Comparison of ENCODE assay signal across 26 cellular contexts in genomic region chr5:176491901-176492300, GRCh38. TPM values are rescaled to one million over a fixed set of nuclear protein-coding genes. Genes with fewer than 3 reads are reported as not detected.
DNase-seq lines count a peak whose midpoint lies in the region; ATAC-seq, FAIRE-seq and TF ChIP-seq lines count a peak whose summit lies in the region.
"Had no signal": no experiment of that assay in that cellular context is flagged by ENCODE, and none has a peak within 500 bp of the region (broad histone marks: within the 10 kb centered on the region; RNA-seq: fewer than 3 reads in every experiment).

No MANE protein-coding gene starts in this region.

- no peak for FAIRE-seq in A549 (lab: Jason Lieb, UNC)
- FAIRE-seq: GM18507 had no signal

- H2AFZ ChIP-seq in Loucy (ENCODE audit: low read length) = no peak overlapping the region
- H2AFZ ChIP-seq: GM23248 had no signal

- no peaks in the 10 kb centered on the region for H3F3A ChIP-seq in Loucy (ENCODE audit: low read depth)

- H3K27me3 ChIP-seq in Loucy (ENCODE audit: insufficient read depth, low read length, poor library complexity, severe bottlenecking) (no peaks in the 10 kb centered on the region), esophagus squamous epithelium (no peaks in the 10 kb centered on the region), sigmoid colon (no peaks in the 10 kb centered on the region), upper lobe of right lung (no peaks in the 10 kb centered on the region)

- H3K36me3 ChIP-seq in Loucy (ENCODE audit: insufficient read depth, low read length) = peaks cover 67% of the 10 kb centered on the region; the same call in 1 of the 2 replicates
- H3K36me3 ChIP-seq in esophagus squamous epithelium = peaks cover 0 to 100% (median 20%) of the 10 kb centered on the region in 3 donors
- peaks cover 44 to 91% (median 52%) of the 10 kb centered on the region in 4 donors for H3K36me3 ChIP-seq in sigmoid colon
- H3K36me3 ChIP-seq in upper lobe of right lung = peaks cover 86% of the 10 kb centered on the region

- H3K36me3 Mint-ChIP-seq in T-helper 17 cell (ENCODE audit: low read depth) = peaks cover 12% of the 10 kb centered on the region

- 92% methylated on average over 8 of the region's 8 CpGs for WGBS in A549 (ENCODE audit: missing lambda C conversion rate)
- WGBS in esophagus squamous epithelium, 2 donors = 35 to 46% methylated on average over 8 of the region's 8 CpGs
- WGBS in sigmoid colon, 2 donors = 88 to 92% methylated on average over 8 of the region's 8 CpGs

- no peak overlapping the region for H3K4me3 Mint-ChIP-seq in T-helper 17 cell

- no peaks in the 10 kb centered on the region for H3K9me3 ChIP-seq in A549
- no peaks in the 10 kb centered on the region for H3K9me3 ChIP-seq in Loucy (ENCODE audit: insufficient read depth, low read depth, low read length)
- H3K9me3 ChIP-seq in T-helper 17 cell (ENCODE audit: control insufficient read depth, low read length, poor library complexity, severe bottlenecking) = no peaks in the 10 kb centered on the region
- no peaks in the 10 kb centered on the region for H3K9me3 ChIP-seq in esophagus squamous epithelium
- no peaks in the 10 kb centered on the region for H3K9me3 ChIP-seq in sigmoid colon
- H3K9me3 ChIP-seq in upper lobe of right lung = no peaks in the 10 kb centered on the region

- no peak for ATAC-seq in A549
- no peak for ATAC-seq in T-helper 17 cell
- ATAC-seq in HG02571 (IDR thresholded peaks at IDR 0.05; ENCODE audit: unreplicated experiment) = no peak
- ATAC-seq in upper lobe of right lung = no peak

- no peak overlapping the region for H3K9ac ChIP-seq in Loucy (ENCODE audit: low read depth, low read length, poor library complexity, severe bottlenecking)
- H3K9ac ChIP-seq: GM23248 had no signal

- CTCF ChIA-PET in A549 (lab: Yijun Ruan, JAX) = interaction anchor here (1.0 to 1.2 kb wide), 2 partner anchors 44 to 51 kb away, joined by 3 to 4 read pairs; no protein-coding TSS in a partner anchor

- H3K27ac ChIP-seq in A549 (peak overlapping the region in 1 of 2 experiments; percentile 34; a peak in 3 of 6 replicates), esophagus squamous epithelium (peak overlapping the region in 3 of 4 donors; percentile 25 to 55 (median 54)), sigmoid colon (peak overlapping the region in 1 of 4 donors; percentile 16), upper lobe of right lung (no peak overlapping the region)
- H3K27ac ChIP-seq: GM23248, SK-N-MC had no signal

- H3K4me1 ChIP-seq in A549 (peaks cover 42% of the 10 kb centered on the region), Loucy (ENCODE audit: insufficient read depth, low read length, poor library complexity, severe bottlenecking) (peaks cover 10% of the 10 kb centered on the region), esophagus squamous epithelium (peaks cover 0 to 35% (median 0%) of the 10 kb centered on the region in 3 donors), sigmoid colon (peaks cover 0 to 18% (median 10%) of the 10 kb centered on the region in 4 donors), upper lobe of right lung (peaks cover 6% of the 10 kb centered on the region)

- intact Hi-C loops in esophagus squamous epithelium (cut with DNase I) (no loop called here), sigmoid colon (cut with DNase I) (no loop called here), upper lobe of right lung (cut with DNase I) (no loop called here)

- no peak for TF ChIP-seq RAD21 in A549 (conservative IDR thresholded peaks at IDR 0.05 in 1 of 2, IDR thresholded peaks at IDR 0.05 in 1 of 2)

- no peaks in the 10 kb centered on the region for H3K79me2 ChIP-seq in Loucy (ENCODE audit: insufficient read depth, low read length)

- peaks cover 7% of the 10 kb centered on the region for H4K20me1 ChIP-seq in Loucy (ENCODE audit: insufficient read depth, low read length, poor library complexity, severe bottlenecking)

- H3K4me3 ChIP-seq in A549 = no peak overlapping the region
- H3K4me3 ChIP-seq in Loucy (ENCODE audit: low read length, poor library complexity, severe bottlenecking) = no peak overlapping the region
- no peak overlapping the region for H3K4me3 ChIP-seq in esophagus squamous epithelium
- no peak overlapping the region for H3K4me3 ChIP-seq in sigmoid colon
- no peak overlapping the region for H3K4me3 ChIP-seq in upper lobe of right lung
- H3K4me3 ChIP-seq: GM23248, SK-N-MC had no signal

- H3K27ac Mint-ChIP-seq in T-helper 17 cell = peak overlapping the region; percentile 39

- TF ChIP-seq EP300 in A549 (IDR thresholded peaks at IDR 0.05) = no peak
- no peak for TF ChIP-seq EP300 in sigmoid colon (IDR thresholded peaks at IDR 0.05)

- peak overlapping the region; percentile 17; the same call in 2 of the 3 replicates for H3K4me2 ChIP-seq in A549
- H3K4me2 ChIP-seq in Loucy (ENCODE audit: low read depth, low read length, poor library complexity, severe bottlenecking) = peak overlapping the region; percentile 51

- H3K27me3 Mint-ChIP-seq in T-helper 17 cell = no peaks in the 10 kb centered on the region
- H3K27me3 Mint-ChIP-seq: CD4-positive, CD25-positive, alpha-beta regulatory T cell had no signal

- H3K9me2 ChIP-seq in Loucy (replicated peaks; ENCODE audit: low read depth, low read length) = no peaks in the 10 kb centered on the region

- DNase-seq in A549 (ENCODE audit: low read depth in 1 of 2, low spot score in 1 of 2) = no peak
- DNase-seq in T-helper 17 cell = no peak
- no peak for DNase-seq in esophagus squamous epithelium (lab: John Stamatoyannopoulos, UW)
- no peak for DNase-seq in sigmoid colon
- DNase-seq in upper lobe of right lung = no peak
- no peak for DNase-seq in activated naive CD4-positive, alpha-beta T cell treated with anti-CD3 and anti-CD28 coated beads, Interleukin-2, amount 50 U/mL, for 16 hours
- DNase-seq: 8988T; CD4-positive, CD25-positive, alpha-beta regulatory T cell; DMS153; H7; NCI-H1105; NCI-H146; NCI-H1930; NCI-H2107; NCI-H446; NCI-H526; NCI-H82; NK-92 treated with Interleukin-12 subunit alpha and Interleukin-12 subunit beta, amount 100 ng/mL, for 24 hours; SIG-M5; SW 1271 had no signal

- TF ChIP-seq CTCF in A549 (IDR thresholded peaks at IDR 0.05) (no peak), Loucy (conservative IDR thresholded peaks at IDR 0.05; ENCODE audit: low read length) (no peak), esophagus squamous epithelium (IDR thresholded peaks at IDR 0.05) (no peak), sigmoid colon (IDR thresholded peaks at IDR 0.05) (no peak), upper lobe of right lung (IDR thresholded peaks at IDR 0.05) (no peak)

- POLR2A ChIA-PET in A549 (lab: Yijun Ruan, JAX) = no interaction called here

- TF ChIP-seq POLR2A in A549 (IDR thresholded peaks at IDR 0.05; ENCODE audit: low read length) (no peak), esophagus squamous epithelium (IDR thresholded peaks at IDR 0.05) (no peak), sigmoid colon (IDR thresholded peaks at IDR 0.05) (no peak)

- peaks cover 19% of the 10 kb centered on the region for H3K4me1 Mint-ChIP-seq in T-helper 17 cell

TF ChIP-seq in A549, 52 proteins besides CTCF, POLR2A, EP300 and RAD21 (continues in another document):
- TF ChIP-seq BHLHE40 (IDR thresholded peaks at IDR 0.05; ENCODE audit: low read depth, low read length) (no peak), PHF8 (IDR thresholded peaks at IDR 0.05; ENCODE audit: borderline replicate concordance, low read depth) (no peak), HMGXB4 (CRISPR knock-in tag; IDR thresholded peaks at IDR 0.05; ENCODE audit: borderline replicate concordance) (no peak)

RNA-seq across cellular contexts. Expression of gene FAF2, which starts 43.7 kb away (rescaled TPM):
- polyA plus RNA-seq in A549 (2011; rRNA removed) = 90.3 and 90.6 TPM in 2 replicates
- polyA plus RNA-seq in A549 (2012; cell fraction: cytosol; rRNA removed) = 19.1 and 24.3 TPM in 2 replicates
- 19.7 and 28.6 TPM in 2 replicates for polyA plus RNA-seq in A549 (2012; cell fraction: nucleus; rRNA removed)
- 42.4 to 43.6 TPM (median 42.5 TPM) in 3 replicates for polyA plus RNA-seq in A549 (2017; fragmentation: RNase III; extraction: RNeasy Plus Mini Kit Qiagen cat#74134 plus additional on column Dnase treatment)
- polyA minus RNA-seq in A549 (2011; rRNA and poly(A)+ RNA removed) = 69.9 and 76.2 TPM in 2 replicates
- total RNA-seq in T-helper 17 cell = 10 to 100 TPM; 23.1 to 24.2 TPM
- 10 to 100 TPM; 18.5 to 27.0 (median 24.7) TPM for total RNA-seq in esophagus squamous epithelium
- total RNA-seq in sigmoid colon = 10 to 100 TPM; 18.5 to 24.6 (median 19.1) TPM
- polyA plus RNA-seq in sigmoid colon = 10 to 100 TPM in 1 of 3 donors, 1 to 10 TPM in 2; 4.2 to 19.8 (median 4.4) TPM
- total RNA-seq in upper lobe of right lung = 35.1 TPM

RNA-seq across cellular contexts. Expression of gene RNF44, which starts 45.3 kb away (rescaled TPM):
- polyA plus RNA-seq in A549 (2011; rRNA removed) = 9.2 and 9.9 TPM in 2 replicates
- 26.5 and 39.3 TPM in 2 replicates for polyA plus RNA-seq in A549 (2012; cell fraction: cytosol; rRNA removed)
- polyA plus RNA-seq in A549 (2012; cell fraction: nucleus; rRNA removed) = 125 and 153 TPM in 2 replicates
- polyA plus RNA-seq in A549 (2017; fragmentation: RNase III; extraction: RNeasy Plus Mini Kit Qiagen cat#74134 plus additional on column Dnase treatment) = 30.4 to 35.8 TPM (median 32.7 TPM) in 3 replicates
- 6.4 and 10.0 TPM in 2 replicates for polyA minus RNA-seq in A549 (2011; rRNA and poly(A)+ RNA removed)
- 100 to 1,000 TPM; 228 to 288 TPM for total RNA-seq in T-helper 17 cell
- total RNA-seq in esophagus squamous epithelium = 10 to 100 TPM in 3 of 4 donors, 1 to 10 TPM in 1; 8.8 to 23.1 (median 15.5) TPM
- 10 to 100 TPM in 2 of 4 donors, 1 to 10 TPM in 2; 7.6 to 15.0 (median 11.1) TPM for total RNA-seq in sigmoid colon
- polyA plus RNA-seq in sigmoid colon = 10 to 100 TPM; 18.0 to 64.0 (median 25.4) TPM
- 48.0 TPM for total RNA-seq in upper lobe of right lung

RNA-seq across cellular contexts. Expression of gene CDHR2, which starts 57.2 kb away (rescaled TPM):
- polyA plus RNA-seq in A549 (2011; rRNA removed) = 0.08 and 0.09 TPM in 2 replicates
- polyA plus RNA-seq in A549 (2012; cell fraction: cytosol; rRNA removed) = 0.01 TPM in 1 of 2 replicates, not detected in the other
- 0.10 and 0.38 TPM in 2 replicates for polyA plus RNA-seq in A549 (2012; cell fraction: nucleus; rRNA removed)
- not detected in 3 replicates for polyA plus RNA-seq in A549 (2017; fragmentation: RNase III; extraction: RNeasy Plus Mini Kit Qiagen cat#74134 plus additional on column Dnase treatment)
- polyA minus RNA-seq in A549 (2011; rRNA and poly(A)+ RNA removed) = 0.10 and 0.12 TPM in 2 replicates
- total RNA-seq in T-helper 17 cell = 1 to 10 TPM; 1.3 to 2.4 TPM
- under 1 TPM in 1 of 4 donors, not detected in 3; under 0.01 TPM for total RNA-seq in esophagus squamous epithelium
- 1 to 10 TPM in 1 of 4 donors, under 1 TPM in 1, not detected in 2; 0.71 to 1.1 TPM for total RNA-seq in sigmoid colon
- 10 to 100 TPM in 2 of 3 donors, 1 to 10 TPM in 1; 9.6 to 57.9 (median 47.9) TPM for polyA plus RNA-seq in sigmoid colon
- 0.35 TPM for total RNA-seq in upper lobe of right lung
- total RNA-seq: GM23248 had no signal
- polyA plus RNA-seq: BJ; CD4-positive, CD25-positive, alpha-beta regulatory T cell; GM23248 had no signal
